In genomic region chr1:42379794-42380616, GRCh38 we compare ENCODE assay signal across 1 cellular context.
TF ChIP-seq lines count a peak whose summit lies in the region.

No MANE protein-coding gene starts in this region.

TF ChIP-seq in A549, 52 proteins besides CTCF, POLR2A, EP300 and RAD21 (continued from another document):
- TF ChIP-seq HMGXB4 (CRISPR knock-in tag; IDR thresholded peaks at IDR 0.05; ENCODE audit: borderline replicate concordance) = no peak
- TF ChIP-seq ZFP36 (IDR thresholded peaks at IDR 0.05; ENCODE audit: borderline replicate concordance, partially characterized antibody) = no peak
- no peak for TF ChIP-seq BCL3 (IDR thresholded peaks at IDR 0.05)
- no peak for TF ChIP-seq FOSL2 (IDR thresholded peaks at IDR 0.05)
- TF ChIP-seq FOSL2 (CRISPR knock-in tag; IDR thresholded peaks at IDR 0.05) = peak; percentile 60
